Comparison of ENCODE assay signal across 20 cellular contexts in the genomic region with DNA sequence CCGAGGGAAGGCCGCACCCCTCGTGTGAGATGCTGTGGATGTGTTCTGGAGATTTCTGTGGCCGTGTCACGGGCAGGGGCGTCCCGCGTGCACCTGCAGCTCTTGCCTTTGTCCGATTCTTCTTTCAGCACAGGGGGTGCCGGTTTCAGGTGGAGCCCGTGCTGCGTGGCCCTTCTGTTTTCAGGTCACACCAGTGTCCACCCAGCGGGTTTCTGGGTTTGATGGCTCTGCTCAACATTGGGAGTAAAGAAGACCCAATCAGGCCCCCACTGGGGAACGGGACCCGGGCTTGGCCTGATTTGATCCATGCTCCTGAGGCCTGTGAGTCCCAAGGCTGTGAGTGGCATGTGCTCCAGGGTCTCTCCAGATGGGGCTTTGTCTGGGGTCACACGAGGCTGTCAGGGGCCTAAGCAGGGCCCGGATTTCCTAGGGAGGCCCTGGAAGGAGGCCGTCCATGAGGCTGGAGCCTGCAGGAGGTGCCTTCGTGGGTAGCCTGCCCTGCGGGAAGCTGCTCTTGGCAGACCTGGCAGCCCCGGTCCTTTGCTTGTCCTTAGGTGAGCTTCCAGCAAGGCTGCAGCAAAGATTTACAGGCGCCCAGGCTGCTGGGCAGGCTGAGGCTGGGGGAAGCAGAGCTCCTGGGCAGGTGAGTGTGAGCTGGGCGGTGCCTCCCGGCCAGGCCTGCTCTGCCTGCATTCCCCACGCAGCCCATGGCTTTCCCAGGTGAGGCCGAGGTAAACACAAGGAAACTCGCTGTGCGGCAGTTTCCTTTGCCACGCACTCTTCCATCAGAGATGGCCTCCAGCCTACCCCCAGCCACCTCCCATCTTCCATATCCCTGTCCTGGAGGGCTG. TPM values are rescaled to one million over a fixed set of nuclear protein-coding genes. Genes with fewer than 3 reads are reported as not detected.
DNase-seq lines count a peak whose midpoint lies in the region; ATAC-seq and TF ChIP-seq lines count a peak whose summit lies in the region.
"Had no signal": no experiment of that assay in that cellular context is flagged by ENCODE, and none has a peak within 500 bp of the region (broad histone marks: within the 10 kb centered on the region; RNA-seq: fewer than 3 reads in every experiment).

No MANE protein-coding gene starts in this region.

- H3K9me3 Mint-ChIP-seq in GM23338 (no peaks in the 10 kb centered on the region; the same call in 2 of the 3 replicates), endodermal cell (no peaks in the 10 kb centered on the region)
- H3K9me3 Mint-ChIP-seq: CD8-positive, alpha-beta memory T cell had no signal

- H3K9ac ChIP-seq in endodermal cell (ENCODE audit: extremely low read depth, low read length, poor library complexity, severe bottlenecking) = no peak overlapping the region
- H3K9ac ChIP-seq: BLaER1, KMS-11 had no signal

- ATAC-seq in GM23338 (peak; percentile 14; the same call in 1 of the 3 replicates), HG03108 (IDR thresholded peaks at IDR 0.05; ENCODE audit: unreplicated experiment) (no peak)
- ATAC-seq: PC-3 had no signal

- no peaks in the 10 kb centered on the region for H3K27me3 ChIP-seq in GM23338 (ENCODE audit: insufficient read depth)
- no peaks in the 10 kb centered on the region for H3K27me3 ChIP-seq in endodermal cell (ENCODE audit: control insufficient read depth, insufficient read depth, low read length, poor library complexity, severe bottlenecking)
- H3K27me3 ChIP-seq: BLaER1 had no signal

- H3K4me3 ChIP-seq in GM23338 (no peak overlapping the region), endodermal cell (ENCODE audit: low read length) (no peak overlapping the region)
- H3K4me3 ChIP-seq: BLaER1 had no signal

- H3K27ac Mint-ChIP-seq in GM23338 (no peak overlapping the region; the same call in 1 of the 2 replicates), endodermal cell (no peak overlapping the region)

- no peaks in the 10 kb centered on the region for H3K79me2 ChIP-seq in GM23338 (replicated peaks; ENCODE audit: insufficient read depth)

- no peak overlapping the region; the same call in 2 of the 3 replicates for H3K4me3 Mint-ChIP-seq in GM23338
- H3K4me3 Mint-ChIP-seq in endodermal cell = no peak overlapping the region
- H3K4me3 Mint-ChIP-seq: CD8-positive, alpha-beta memory T cell had no signal

- no peak overlapping the region for H3K4me2 ChIP-seq in GM23338
- H3K4me2 ChIP-seq: BLaER1, KMS-11 had no signal

- H3K4me1 ChIP-seq in GM23338 (ENCODE audit: insufficient read depth) = peaks cover 15% of the 10 kb centered on the region
- H3K4me1 ChIP-seq in endodermal cell (ENCODE audit: control insufficient read depth, insufficient read depth, low read length) = no peaks in the 10 kb centered on the region

- intact Hi-C loops in posterior vena cava (cut with DNase I) = no loop called here

- no peak for TF ChIP-seq CTCF in GM23338 (conservative IDR thresholded peaks at IDR 0.05; ENCODE audit: low read depth in 2 of 2)
- TF ChIP-seq CTCF in endodermal cell (conservative IDR thresholded peaks at IDR 0.05) = no peak

- peaks cover 9% of the 10 kb centered on the region for H3K27me3 Mint-ChIP-seq in GM23338 (ENCODE audit: insufficient read depth, low read depth, poor library complexity)
- H3K27me3 Mint-ChIP-seq in endodermal cell (ENCODE audit: insufficient read depth) = no peaks in the 10 kb centered on the region

- peak; percentile 54 for DNase-seq in activated effector memory CD4-positive, alpha-beta T cell treated with anti-CD3 and anti-CD28 coated beads, Interleukin-2, amount 50 U/mL, for 16 hours
- no peak for DNase-seq in activated effector memory CD4-positive, alpha-beta T cell treated with Interleukin-2 at 50 U/mL for 16 hours
- no peak for DNase-seq in GM23338 (ENCODE audit: low spot score)
- DNase-seq in endodermal cell = peak; percentile 42
- peak; percentile 69 for DNase-seq in posterior vena cava (ENCODE audit: low spot score)
- DNase-seq in NCI-H1930 (lab: John Stamatoyannopoulos, UW) = no peak
- no peak for DNase-seq in activated T-cell treated with anti-CD3 and anti-CD28 coated beads for 4 hours
- DNase-seq: 8988T, DMS79 treated with DMSO at 0.1 percent for 48 hours, GOT3, NCI-H1048, NCI-H1436 treated with DMSO at 0.1 percent for 48 hours, NCI-H2081, NCI-H510A treated with DMSO at 0.1 percent for 48 hours, NCI-H82, PC-3 had no signal

- H3F3A ChIP-seq in GM23338 (replicated peaks; ENCODE audit: low read depth) = peaks cover 7% of the 10 kb centered on the region; the same call in 1 of the 2 replicates

- H2AFZ ChIP-seq in GM23338 = no peak overlapping the region

- 88 to 93% methylated on average over 26 to 29 of the region's 29 CpGs for WGBS in endodermal cell (ENCODE audit: insufficient coverage in 1 of 2, insufficient read length in 1 of 2), 2 experiments

- H3K36me3 Mint-ChIP-seq in GM23338 (ENCODE audit: low read depth) (no peaks in the 10 kb centered on the region), endodermal cell (ENCODE audit: low read depth) (no peaks in the 10 kb centered on the region)
- H3K36me3 Mint-ChIP-seq: CD8-positive, alpha-beta memory T cell had no signal

- peaks cover 33% of the 10 kb centered on the region for H3K4me1 Mint-ChIP-seq in GM23338
- H3K4me1 Mint-ChIP-seq in endodermal cell = peaks cover 2% of the 10 kb centered on the region

- H3K27ac ChIP-seq in GM23338 (ENCODE audit: low read depth) (no peak overlapping the region), endodermal cell (ENCODE audit: low read depth, low read length) (no peak overlapping the region)
- H3K27ac ChIP-seq: BLaER1, KMS-11 had no signal

- H3K36me3 ChIP-seq in GM23338 (ENCODE audit: insufficient read depth) (no peaks in the 10 kb centered on the region), endodermal cell (ENCODE audit: control insufficient read depth, insufficient read depth, low read length) (no peaks in the 10 kb centered on the region)
- H3K36me3 ChIP-seq: BLaER1 had no signal

- H3K9me3 ChIP-seq in endodermal cell (ENCODE audit: control insufficient read depth, low read length) = no peaks in the 10 kb centered on the region
- H3K9me3 ChIP-seq: BLaER1 had no signal

- no peaks in the 10 kb centered on the region for H3K9me2 ChIP-seq in GM23338 (ENCODE audit: insufficient read depth)

- no peaks in the 10 kb centered on the region for H4K20me1 ChIP-seq in GM23338 (replicated peaks; ENCODE audit: insufficient read depth)
- H4K20me1 ChIP-seq: BLaER1 had no signal

TF ChIP-seq in GM23338, 12 proteins besides CTCF, POLR2A, EP300 and RAD21 (continues in another document):
- no peak for TF ChIP-seq ZNF331 (CRISPR knock-in tag; IDR thresholded peaks at IDR 0.05; ENCODE audit: low read depth)
- no peak for TF ChIP-seq STAT1 (IDR thresholded peaks at IDR 0.05; ENCODE audit: unreplicated experiment)
- no peak for TF ChIP-seq NANOG (IDR thresholded peaks at IDR 0.05; ENCODE audit: borderline replicate concordance)
- no peak for TF ChIP-seq JUNB (IDR thresholded peaks at IDR 0.05; ENCODE audit: unreplicated experiment)
- TF ChIP-seq, protein P1, sequence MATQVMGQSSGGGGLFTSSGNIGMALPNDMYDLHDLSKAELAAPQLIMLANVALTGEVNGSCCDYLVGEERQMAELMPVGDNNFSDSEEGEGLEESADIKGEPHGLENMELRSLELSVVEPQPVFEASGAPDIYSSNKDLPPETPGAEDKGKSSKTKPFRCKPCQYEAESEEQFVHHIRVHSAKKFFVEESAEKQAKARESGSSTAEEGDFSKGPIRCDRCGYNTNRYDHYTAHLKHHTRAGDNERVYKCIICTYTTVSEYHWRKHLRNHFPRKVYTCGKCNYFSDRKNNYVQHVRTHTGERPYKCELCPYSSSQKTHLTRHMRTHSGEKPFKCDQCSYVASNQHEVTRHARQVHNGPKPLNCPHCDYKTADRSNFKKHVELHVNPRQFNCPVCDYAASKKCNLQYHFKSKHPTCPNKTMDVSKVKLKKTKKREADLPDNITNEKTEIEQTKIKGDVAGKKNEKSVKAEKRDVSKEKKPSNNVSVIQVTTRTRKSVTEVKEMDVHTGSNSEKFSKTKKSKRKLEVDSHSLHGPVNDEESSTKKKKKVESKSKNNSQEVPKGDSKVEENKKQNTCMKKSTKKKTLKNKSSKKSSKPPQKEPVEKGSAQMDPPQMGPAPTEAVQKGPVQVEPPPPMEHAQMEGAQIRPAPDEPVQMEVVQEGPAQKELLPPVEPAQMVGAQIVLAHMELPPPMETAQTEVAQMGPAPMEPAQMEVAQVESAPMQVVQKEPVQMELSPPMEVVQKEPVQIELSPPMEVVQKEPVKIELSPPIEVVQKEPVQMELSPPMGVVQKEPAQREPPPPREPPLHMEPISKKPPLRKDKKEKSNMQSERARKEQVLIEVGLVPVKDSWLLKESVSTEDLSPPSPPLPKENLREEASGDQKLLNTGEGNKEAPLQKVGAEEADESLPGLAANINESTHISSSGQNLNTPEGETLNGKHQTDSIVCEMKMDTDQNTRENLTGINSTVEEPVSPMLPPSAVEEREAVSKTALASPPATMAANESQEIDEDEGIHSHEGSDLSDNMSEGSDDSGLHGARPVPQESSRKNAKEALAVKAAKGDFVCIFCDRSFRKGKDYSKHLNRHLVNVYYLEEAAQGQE (IDR thresholded peaks at IDR 0.05; ENCODE audit: unreplicated experiment) = no peak
- no peak for TF ChIP-seq EZH2phosphoT487 (IDR thresholded peaks at IDR 0.05; ENCODE audit: unreplicated experiment)
- TF ChIP-seq EZH2 (IDR thresholded peaks at IDR 0.05; ENCODE audit: low read depth, unreplicated experiment) = no peak

RNA-seq across cellular contexts. Expression of a gene that starts 12.8 kb away (rescaled TPM):
- 47.5 and 79.9 TPM in 2 replicates for total RNA-seq in GM23338 (2014; rRNA removed; shearing (Covaris generic))
- polyA plus RNA-seq in GM23338 (2016; fragmentation: Nextera tagmentation; extraction: Ambion mirVana) = 143 and 149 TPM in 2 replicates
- total RNA-seq in endodermal cell (10 to 100 TPM; 44.0 to 49.7 TPM), posterior vena cava (10 to 100 TPM; 29.4 to 32.4 TPM)
- polyA plus RNA-seq in endodermal cell (2013, experiment 1 of 2) = 73.8 TPM
- 63.7 TPM for polyA plus RNA-seq in endodermal cell (2013, experiment 2 of 2)

RNA-seq across cellular contexts. Expression of a gene that starts 14.4 kb away (rescaled TPM):
- total RNA-seq in GM23338 (2014; rRNA removed; shearing (Covaris generic)) = 82.1 and 94.8 TPM in 2 replicates
- polyA plus RNA-seq in GM23338 (2016; fragmentation: Nextera tagmentation; extraction: Ambion mirVana) = 279 and 289 TPM in 2 replicates
- total RNA-seq in endodermal cell (10 to 100 TPM; 47.9 to 65.2 TPM), posterior vena cava (10 to 100 TPM; 25.4 to 25.8 TPM)
- polyA plus RNA-seq in endodermal cell (2013, experiment 1 of 2) = 79.9 TPM
- polyA plus RNA-seq in endodermal cell (2013, experiment 2 of 2) = 73.3 TPM

Comparison
In these comparisons a context has a peak if more than half of its experiments do, and no peak if none do; other contexts are left out.
1. DNase-seq: peak in activated effector memory CD4-positive, alpha-beta T cell treated with anti-CD3 and anti-CD28 coated beads, Interleukin-2, amount 50 U/mL, for 16 hours (single experiment), endodermal cell (single experiment) and posterior vena cava (single experiment); none in activated effector memory CD4-positive, alpha-beta T cell treated with Interleukin-2 at 50 U/mL for 16 hours (single experiment), GM23338 (single experiment), NCI-H1930 (0 of 2) and activated T-cell treated with anti-CD3 and anti-CD28 coated beads for 4 hours (single experiment).